14 cellular contexts compared by ENCODE assay signal in genomic region chr7:135857519-135858274, GRCh38.
DNase-seq lines count a peak whose midpoint lies in the region; ATAC-seq and TF ChIP-seq lines count a peak whose summit lies in the region.
"Had no signal": no experiment of that assay in that cellular context is flagged by ENCODE, and none has a peak within 500 bp of the region (broad histone marks: within the 10 kb centered on the region; RNA-seq: fewer than 3 reads in every experiment).

No MANE protein-coding gene starts in this region.

- CTCF ChIA-PET in PC-3 (lab: Charles Lee) = no interaction called here

- no peak overlapping the region for H2BK120ac ChIP-seq in neuronal stem cell (ENCODE audit: low read depth, low read length)

- H3K9me3 ChIP-seq in PC-3 (ENCODE audit: low read length) = no peaks in the 10 kb centered on the region
- no peaks in the 10 kb centered on the region for H3K9me3 ChIP-seq in esophagus (ENCODE audit: control insufficient read depth in 2 of 2, insufficient read depth in 1 of 2, low read depth in 1 of 2, low read length in 1 of 2)
- peaks cover 0 to 10% of the 10 kb centered on the region in 2 donors for H3K9me3 ChIP-seq in neuronal stem cell (replicated peaks in 1 of 2; ENCODE audit: control insufficient read depth in 2 of 2, insufficient read depth in 1 of 2, low read depth in 1 of 2, low read length in 2 of 2)
- no peaks in the 10 kb centered on the region for H3K9me3 ChIP-seq in upper lobe of right lung
- H3K9me3 ChIP-seq: HAP-1 had no signal

- no peak overlapping the region for H2BK12ac ChIP-seq in neuronal stem cell (ENCODE audit: low read length)

- H3K4me2 ChIP-seq in PC-3 (ENCODE audit: low read length) (no peak overlapping the region; the same call in 1 of the 2 replicates), neuronal stem cell (ENCODE audit: insufficient read depth, low read length, poor library complexity, severe bottlenecking) (no peak overlapping the region)
- H3K4me2 ChIP-seq: BLaER1 treated with 17β-estradiol and CSF1 and Interleukin-3, amounts not matched to agents 10 nM and 100 nM had no signal

- no peak overlapping the region for H4K8ac ChIP-seq in neuronal stem cell (ENCODE audit: low read depth, low read length)

- no peak overlapping the region for H2BK15ac ChIP-seq in neuronal stem cell (ENCODE audit: low read length)

- no peaks in the 10 kb centered on the region for H3K36me3 ChIP-seq in PC-3 (ENCODE audit: low read depth, low read length)
- no peaks in the 10 kb centered on the region for H3K36me3 ChIP-seq in esophagus (ENCODE audit: control insufficient read depth in 2 of 2, insufficient read depth in 2 of 2, low read length in 1 of 2)
- no peaks in the 10 kb centered on the region for H3K36me3 ChIP-seq in neuronal stem cell (replicated peaks in 1 of 2; ENCODE audit: control insufficient read depth in 2 of 2, insufficient read depth in 2 of 2, low read length in 2 of 2)
- H3K36me3 ChIP-seq in upper lobe of right lung = no peaks in the 10 kb centered on the region
- H3K36me3 ChIP-seq: BLaER1 treated with 17β-estradiol and CSF1 and Interleukin-3, amounts not matched to agents 10 nM and 100 nM; HAP-1 had no signal

- 74 to 87% methylated on average over 3 of the region's 3 CpGs for WGBS in esophagus, 2 donors
- no CpG with 5 or more reads among the region's 3 CpGs for WGBS in neuronal stem cell (ENCODE audit: extremely low coverage in 2 of 2, insufficient read length in 2 of 2, insufficient replicate concordance in 1 of 2), 2 donors

- intact Hi-C loops in PC-3 (cut with micrococcal nuclease) = no loop called here
- intact Hi-C loops in upper lobe of right lung (cut with DNase I) = no loop called here
- intact Hi-C loops in left cardiac atrium (cut with DNase I) = no loop called here

- H3F3A ChIP-seq in PC-3 (ENCODE audit: low read length, unreplicated experiment) = no peaks in the 10 kb centered on the region

- H3K9me2 ChIP-seq in PC-3 (replicated peaks; ENCODE audit: low read length) = no peaks in the 10 kb centered on the region

- H3K79me2 ChIP-seq in PC-3 (ENCODE audit: low read length) = no peaks in the 10 kb centered on the region

- no peak overlapping the region for H2BK5ac ChIP-seq in neuronal stem cell (ENCODE audit: low read length)

- H3K27ac ChIP-seq in PC-3 (ENCODE audit: low read length) (peak overlapping the region; percentile 53), esophagus (ENCODE audit: low read depth in 2 of 2, low read length in 1 of 2) (peak overlapping the region; percentile 71 to 84), neuronal stem cell (replicated peaks; ENCODE audit: low read length) (no peak overlapping the region), upper lobe of right lung (no peak overlapping the region)
- H3K27ac ChIP-seq: BLaER1 treated with 17β-estradiol and CSF1 and Interleukin-3, amounts not matched to agents 10 nM and 100 nM; GM23248 had no signal

- H3K4ac ChIP-seq in neuronal stem cell (ENCODE audit: low read length) = no peak overlapping the region

- H2AFZ ChIP-seq in PC-3 (ENCODE audit: low read length) = no peak overlapping the region
- H2AFZ ChIP-seq in neuronal stem cell (ENCODE audit: low read length) = no peak overlapping the region
- H2AFZ ChIP-seq: GM23248 had no signal

- no TSS peak for BruUV-seq in PC-3 (replicated peaks; lab: Mats Ljungman, UMichigan)

- no peak overlapping the region for H3K14ac ChIP-seq in neuronal stem cell (ENCODE audit: low read length)

- H3K23ac ChIP-seq in neuronal stem cell (ENCODE audit: low read depth, low read length, poor library complexity) = no peak overlapping the region

- H2AK5ac ChIP-seq in neuronal stem cell (ENCODE audit: low read depth, low read length) = peak overlapping the region; percentile 70

- DNase-seq in PC-3 (no peak), neuronal stem cell (ENCODE audit: low spot score) (no peak), upper lobe of right lung (no peak), left cardiac atrium (no peak)
- DNase-seq: Calu3; CD8-positive, alpha-beta T cell; DMS79 treated with DMSO at 0.1 percent for 48 hours; GF-D8 had no signal

- H3K4me1 ChIP-seq in PC-3 (ENCODE audit: insufficient read depth, low read length) = peaks cover 35% of the 10 kb centered on the region
- peaks cover 3 to 5% of the 10 kb centered on the region in 2 donors for H3K4me1 ChIP-seq in esophagus (ENCODE audit: control insufficient read depth in 2 of 2, insufficient read depth in 2 of 2, low read length in 1 of 2)
- peaks cover 0 to 2% of the 10 kb centered on the region in 2 donors for H3K4me1 ChIP-seq in neuronal stem cell (ENCODE audit: control insufficient read depth in 2 of 2, insufficient read depth in 1 of 2, low read depth in 1 of 2, low read length in 2 of 2)
- no peaks in the 10 kb centered on the region for H3K4me1 ChIP-seq in upper lobe of right lung
- H3K4me1 ChIP-seq: HAP-1 had no signal

- no peak overlapping the region for H4K91ac ChIP-seq in neuronal stem cell (ENCODE audit: low read depth, low read length, poor library complexity)

- peak overlapping the region; percentile 69 for H3K18ac ChIP-seq in neuronal stem cell (ENCODE audit: low read length)

- no peak overlapping the region for H3K9ac ChIP-seq in PC-3 (ENCODE audit: low read length)
- no peak overlapping the region for H3K9ac ChIP-seq in neuronal stem cell (ENCODE audit: low read depth, low read length, poor library complexity)
- H3K9ac ChIP-seq: BLaER1 treated with 17β-estradiol and CSF1 and Interleukin-3, amounts not matched to agents 10 nM and 100 nM; GM23248 had no signal

- H3K27me3 ChIP-seq in PC-3 (ENCODE audit: low read length) (no peaks in the 10 kb centered on the region), esophagus (ENCODE audit: control insufficient read depth in 1 of 2, insufficient read depth in 2 of 2, low read length in 2 of 2) (no peaks in the 10 kb centered on the region), neuronal stem cell (ENCODE audit: control insufficient read depth in 3 of 3, insufficient read depth in 3 of 3, low read depth in 1 of 3, low read length in 3 of 3) (no peaks in the 10 kb centered on the region), upper lobe of right lung (no peaks in the 10 kb centered on the region)
- H3K27me3 ChIP-seq: BLaER1 treated with 17β-estradiol and CSF1 and Interleukin-3, amounts not matched to agents 10 nM and 100 nM had no signal

- POLR2A ChIA-PET in PC-3 (lab: Charles Lee; ENCODE audit: unreplicated experiment) = no interaction called here

- H3K4me3 ChIP-seq in PC-3 (ENCODE audit: low read length) = no peak overlapping the region
- no peak overlapping the region for H3K4me3 ChIP-seq in esophagus (ENCODE audit: low read depth in 1 of 2, low read length in 2 of 2)
- peak overlapping the region in 1 of 2 donors; percentile 59 for H3K4me3 ChIP-seq in neuronal stem cell (ENCODE audit: low read length in 2 of 2)
- H3K4me3 ChIP-seq in upper lobe of right lung = no peak overlapping the region
- H3K4me3 ChIP-seq: BLaER1 treated with 17β-estradiol and CSF1 and Interleukin-3, amounts not matched to agents 10 nM and 100 nM; GM23248; HAP-1 had no signal

- no peaks in the 10 kb centered on the region for H4K20me1 ChIP-seq in PC-3 (ENCODE audit: low read length)
- H4K20me1 ChIP-seq: BLaER1 treated with 17β-estradiol and CSF1 and Interleukin-3, amounts not matched to agents 10 nM and 100 nM had no signal

- ATAC-seq in PC-3 (no peak), upper lobe of right lung (peak; percentile 11), left cardiac atrium (no peak), GM21515 (IDR thresholded peaks at IDR 0.05; ENCODE audit: unreplicated experiment) (no peak), GM21390 (IDR thresholded peaks at IDR 0.05; ENCODE audit: unreplicated experiment) (no peak)
- ATAC-seq: CD8-positive, alpha-beta T cell had no signal

- TF ChIP-seq CTCF in PC-3 (conservative IDR thresholded peaks at IDR 0.05; ENCODE audit: low read depth, low read length) (no peak), upper lobe of right lung (IDR thresholded peaks at IDR 0.05) (no peak)

- no peaks in the 10 kb centered on the region for H3K79me1 ChIP-seq in neuronal stem cell (ENCODE audit: low read depth, low read length)

Comparison
In these comparisons a context has a peak if more than half of its experiments do, and no peak if none do; other contexts are left out.
1. H3K27ac ChIP-seq: peak in PC-3 (single experiment) and esophagus (2 of 2); none in neuronal stem cell (single experiment) and upper lobe of right lung (single experiment).